12 cellular contexts compared by ENCODE assay signal in the genomic region with DNA sequence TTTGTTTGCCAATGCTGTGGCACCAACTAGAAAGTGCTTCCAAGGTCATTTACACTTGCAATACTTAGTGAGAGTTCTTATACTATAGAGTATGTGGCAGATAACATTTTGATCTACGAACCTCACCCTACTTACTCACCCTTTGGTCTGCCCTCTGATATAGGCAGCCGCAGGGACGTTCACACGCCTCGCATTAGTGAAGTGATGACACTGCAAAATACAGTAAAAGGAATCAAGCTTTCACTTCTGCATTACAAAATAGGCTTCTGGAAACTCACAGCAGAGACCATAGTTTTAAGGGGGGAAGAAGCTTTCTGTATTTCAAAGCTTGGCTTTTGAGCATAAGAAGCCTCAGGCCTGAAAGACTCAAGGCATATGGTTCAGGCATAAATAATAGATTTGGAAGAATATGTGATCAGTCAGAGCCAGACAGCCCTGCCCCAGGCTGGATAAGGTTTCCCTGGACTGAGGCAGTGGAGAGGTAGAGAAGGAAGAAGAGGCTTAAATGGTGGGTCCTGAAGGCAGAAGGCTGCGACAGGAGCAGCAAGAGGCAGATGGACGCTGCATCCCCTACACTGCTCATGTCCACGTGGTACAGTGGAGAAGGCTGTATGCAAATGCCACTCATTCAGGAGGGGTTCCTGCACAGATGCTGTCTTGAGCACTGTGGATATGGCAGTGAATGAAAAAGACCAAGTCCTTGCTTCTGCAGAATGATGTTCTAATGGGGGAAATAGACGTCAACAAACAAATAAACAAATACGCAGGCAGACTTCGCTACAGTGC.
DNase-seq lines count a peak whose midpoint lies in the region; ATAC-seq lines count a peak whose summit lies in the region.
"Had no signal": no experiment of that assay in that cellular context is flagged by ENCODE, and none has a peak within 500 bp of the region (broad histone marks: within the 10 kb centered on the region; RNA-seq: fewer than 3 reads in every experiment).

No MANE protein-coding gene starts in this region.

- no peak overlapping the region for H4K8ac ChIP-seq in mesenchymal stem cell (ENCODE audit: low read length)

- in situ Hi-C loops in ACHN (cut with HindIII; ENCODE audit: low pct_ligation_motif_present, low pct_unique_long_range_greater_than_20kb, low sequenced_read_pairs), result no loop called here

- peaks cover 8% of the 10 kb centered on the region for H3K9me3 ChIP-seq in mesenchymal stem cell (ENCODE audit: control insufficient read depth, low read length)

- H2BK5ac ChIP-seq in mesenchymal stem cell (ENCODE audit: low read depth, low read length, poor library complexity, severe bottlenecking), result no peak overlapping the region

- H3K27ac ChIP-seq in mesenchymal stem cell (ENCODE audit: low read length, poor library complexity, severe bottlenecking), result no peak overlapping the region

- H2BK120ac ChIP-seq in mesenchymal stem cell (ENCODE audit: low read depth, low read length), result no peak overlapping the region

- no peak overlapping the region for H3K27ac Mint-ChIP-seq in activated CD8-positive, alpha-beta memory T cell treated with anti-CD3 and anti-CD28 coated beads, Interleukin-2, amount 10 ng/mL, durations not matched to agents 7 days and 5 days

- no peaks in the 10 kb centered on the region for H3K36me3 Mint-ChIP-seq in activated CD8-positive, alpha-beta memory T cell treated with anti-CD3 and anti-CD28 coated beads, Interleukin-2, amount 10 ng/mL, durations not matched to agents 7 days and 5 days

- H3K23ac ChIP-seq in mesenchymal stem cell (ENCODE audit: low read length in 2 of 2), result no peak overlapping the region

- no peak overlapping the region for H2AK5ac ChIP-seq in mesenchymal stem cell (ENCODE audit: low read length, severe bottlenecking)

- no peak overlapping the region for H3K4me2 ChIP-seq in mesenchymal stem cell (ENCODE audit: low read length, poor library complexity, severe bottlenecking)

- DNase-seq in SHP77 treated with DMSO at 0.1 percent for 48 hours (lab: John Stamatoyannopoulos, UW) (peak; percentile 48), mesenchymal stem cell (no peak), NCI-H1417 (lab: John Stamatoyannopoulos, UW) (no peak), ACHN (no peak)
- no peak for DNase-seq in stimulated activated CD4-positive, alpha-beta T cell treated with anti-CD3 and anti-CD28 coated beads, Interleukin-12 subunit alpha, Interleukin-12 subunit beta, amount 100 ng/mL, for 4 hours
- DNase-seq in activated CD8-positive, alpha-beta memory T cell treated with anti-CD3 and anti-CD28 coated beads, Interleukin-2, amount 10 ng/mL, durations not matched to agents 7 days and 5 days, result no peak
- DNase-seq: naive B cell, NCI-H2081 treated with DMSO at 0.1 percent for 48 hours, SW 1271 had no signal

- ATAC-seq in GM19023 (IDR thresholded peaks at IDR 0.05; ENCODE audit: unreplicated experiment) (peak; percentile 58), HG03378 (IDR thresholded peaks at IDR 0.05; ENCODE audit: unreplicated experiment) (peak; percentile 71)
- ATAC-seq in activated CD8-positive, alpha-beta memory T cell treated with anti-CD3 and anti-CD28 coated beads, Interleukin-2, amount 10 ng/mL, durations not matched to agents 7 days and 5 days, result no peak
- ATAC-seq: HCT116 had no signal

- H3K4me1 Mint-ChIP-seq in activated CD8-positive, alpha-beta memory T cell treated with anti-CD3 and anti-CD28 coated beads, Interleukin-2, amount 10 ng/mL, durations not matched to agents 7 days and 5 days, result no peaks in the 10 kb centered on the region

- H3K79me1 ChIP-seq in mesenchymal stem cell (replicated peaks; ENCODE audit: low read length, poor library complexity, severe bottlenecking), result no peaks in the 10 kb centered on the region

- H3K4me1 ChIP-seq in mesenchymal stem cell (ENCODE audit: control insufficient read depth, insufficient read depth, low read depth, low read length), result no peaks in the 10 kb centered on the region

- H3K4me3 Mint-ChIP-seq in activated CD8-positive, alpha-beta memory T cell treated with anti-CD3 and anti-CD28 coated beads, Interleukin-2, amount 10 ng/mL, durations not matched to agents 7 days and 5 days, result no peak overlapping the region
- H3K4me3 Mint-ChIP-seq: naive B cell had no signal

- peak overlapping the region; percentile 61 for H4K91ac ChIP-seq in mesenchymal stem cell (ENCODE audit: low read length)

- CTCF ChIA-PET in activated CD8-positive, alpha-beta memory T cell treated with anti-CD3 and anti-CD28 coated beads, Interleukin-2, amount 10 ng/mL, durations not matched to agents 7 days and 5 days (lab: Charles Lee), result interaction anchor here (1.8 kb wide), 1 partner anchor 14 kb away, joined by 4 read pairs; no protein-coding TSS in a partner anchor

- peaks cover 0 to 2% of the 10 kb centered on the region in 2 experiments for H3K27me3 ChIP-seq in mesenchymal stem cell (ENCODE audit: control insufficient read depth in 1 of 2, insufficient read depth in 1 of 2, low read length in 2 of 2)

- WGBS in mesenchymal stem cell, result 89% methylated on average over 9 of the region's 11 CpGs

- H3K36me3 ChIP-seq in mesenchymal stem cell (ENCODE audit: control insufficient read depth in 1 of 2, insufficient read depth in 2 of 2, low read depth in 1 of 2, low read length in 2 of 2), result no peaks in the 10 kb centered on the region

- H2BK15ac ChIP-seq in mesenchymal stem cell (ENCODE audit: low read depth, poor library complexity, severe bottlenecking), result no peak overlapping the region

- H3K4me3 ChIP-seq in mesenchymal stem cell (ENCODE audit: insufficient read depth in 1 of 2, low read depth in 1 of 2, low read length in 2 of 2), result no peak overlapping the region

- no peak overlapping the region for H2BK12ac ChIP-seq in mesenchymal stem cell (ENCODE audit: low read length in 2 of 2)

- H3K9ac ChIP-seq in mesenchymal stem cell (ENCODE audit: low read length), result no peak overlapping the region

- H3K14ac ChIP-seq in mesenchymal stem cell (ENCODE audit: low read length in 2 of 2), result no peak overlapping the region

- H3K9me3 Mint-ChIP-seq in activated CD8-positive, alpha-beta memory T cell treated with anti-CD3 and anti-CD28 coated beads, Interleukin-2, amount 10 ng/mL, durations not matched to agents 7 days and 5 days (ENCODE audit: low read depth), result no peaks in the 10 kb centered on the region

- peaks cover 11% of the 10 kb centered on the region for H3K27me3 Mint-ChIP-seq in activated CD8-positive, alpha-beta memory T cell treated with anti-CD3 and anti-CD28 coated beads, Interleukin-2, amount 10 ng/mL, durations not matched to agents 7 days and 5 days

- no peak overlapping the region for H3K4ac ChIP-seq in mesenchymal stem cell (ENCODE audit: low read depth in 1 of 2, low read length in 2 of 2)

- no peak overlapping the region for H2AFZ ChIP-seq in mesenchymal stem cell (ENCODE audit: low read depth, low read length)

- H3K18ac ChIP-seq in mesenchymal stem cell (ENCODE audit: low read depth in 1 of 2, low read length in 2 of 2), result no peak overlapping the region
